ENCODE assay signal across 20 cellular contexts in genomic region chr1:17885663-17886062, GRCh38.
A peak's percentile ranks its signal among the peaks of the same experiment; 100 is the strongest.
DNase-seq lines count a peak whose midpoint lies in the region; ATAC-seq and TF ChIP-seq lines count a peak whose summit lies in the region.
"Had no signal": no experiment of that assay in that cellular context is flagged by ENCODE, and none has a peak within 500 bp of the region (broad histone marks: within the 10 kb centered on the region; RNA-seq: fewer than 3 reads in every experiment).

No MANE protein-coding gene starts in this region.

- no peaks in the 10 kb centered on the region for H3K9me3 ChIP-seq in HEK293 (ENCODE audit: control insufficient read depth, insufficient read depth, low read depth, low read length)
- no peaks in the 10 kb centered on the region for H3K9me3 ChIP-seq in spleen
- H3K9me3 ChIP-seq in CD4-positive, alpha-beta memory T cell (ENCODE audit: control insufficient read depth in 1 of 2, low read length in 2 of 2), result no peaks in the 10 kb centered on the region
- H3K9me3 ChIP-seq: BE2C, BLaER1, Caco-2 had no signal

- H3K4me1 Mint-ChIP-seq in CD4-positive, alpha-beta memory T cell, result no peaks in the 10 kb centered on the region
- H3K4me1 Mint-ChIP-seq: CD14-positive monocyte had no signal

- ATAC-seq in GM18519 (IDR thresholded peaks at IDR 0.05; ENCODE audit: low FRiP score, unreplicated experiment) (no peak), HG02870 (IDR thresholded peaks at IDR 0.05; ENCODE audit: unreplicated experiment) (no peak)
- ATAC-seq: CD8-positive, alpha-beta T cell; GM12878 had no signal

- intact Hi-C loops in spleen (cut with DNase I; ENCODE audit: low total_unique reads), result no loop called here
- intact Hi-C loops in CD4-positive, alpha-beta memory T cell (cut with micrococcal nuclease), result no loop called here

- WGBS in spleen, 5 donors, result 57 to 91% (median 80%) methylated on average over 5 of the region's 5 CpGs

- POLR2A ChIA-PET in HEK293 (lab: Yijun Ruan, JAX), result no interaction called here
- POLR2A ChIA-PET in CD4-positive, alpha-beta memory T cell (lab: Charles Lee; ENCODE audit: partially characterized antibody), result no interaction called here

- peak; percentile 45 for DNase-seq in coronary artery (ENCODE audit: low spot score)
- peak; percentile 14 for DNase-seq in islet precursor cell
- peak; percentile 9 for DNase-seq in spleen
- DNase-seq in CD4-positive, alpha-beta memory T cell, result no peak
- DNase-seq in Kasumi-1 (lab: John Stamatoyannopoulos, UW), result no peak
- DNase-seq: 8988T; ACHN; BE2C; C1 segment of cervical spinal cord; Caco-2; Calu3; CD4-positive, CD25-positive, alpha-beta regulatory T cell; CD8-positive, alpha-beta T cell; DMS79 treated with DMSO at 0.1 percent for 48 hours had no signal

- peaks cover 0 to 62% (median 10%) of the 10 kb centered on the region in 7 donors for H3K27me3 ChIP-seq in spleen (replicated peaks in 1 of 7)
- no peaks in the 10 kb centered on the region for H3K27me3 ChIP-seq in CD4-positive, alpha-beta memory T cell (ENCODE audit: insufficient read depth, low read length)
- H3K27me3 ChIP-seq: BE2C, BLaER1 had no signal

- H3K36me3 ChIP-seq in HEK293 (ENCODE audit: control insufficient read depth in 2 of 2, insufficient read depth in 1 of 2, low read length in 2 of 2) (no peaks in the 10 kb centered on the region), spleen (no peaks in the 10 kb centered on the region)
- H3K36me3 ChIP-seq in CD4-positive, alpha-beta memory T cell (ENCODE audit: insufficient read depth, low read length), result no peaks in the 10 kb centered on the region
- H3K36me3 ChIP-seq: BE2C, BLaER1 had no signal

- H3K4me3 Mint-ChIP-seq in CD4-positive, alpha-beta memory T cell, result no peak overlapping the region
- H3K4me3 Mint-ChIP-seq: CD14-positive monocyte; CD4-positive, CD25-positive, alpha-beta regulatory T cell; CD8-positive, alpha-beta T cell had no signal

- no peaks in the 10 kb centered on the region for H3K36me3 Mint-ChIP-seq in CD4-positive, alpha-beta memory T cell
- H3K36me3 Mint-ChIP-seq: CD14-positive monocyte; CD4-positive, CD25-positive, alpha-beta regulatory T cell; CD8-positive, alpha-beta T cell had no signal

- CTCF ChIA-PET in HEK293 (lab: Yijun Ruan, JAX), result no interaction called here
- CTCF ChIA-PET in CD4-positive, alpha-beta memory T cell (lab: Charles Lee; ENCODE audit: partially characterized antibody), result no interaction called here

- TF ChIP-seq CTCF in HEK293 (tag by site-specific recombination; IDR thresholded peaks at IDR 0.05), result no peak
- TF ChIP-seq CTCF in coronary artery (IDR thresholded peaks at IDR 0.05), result no peak
- no peak for TF ChIP-seq CTCF in spleen (IDR thresholded peaks at IDR 0.05 in 8 of 11, conservative IDR thresholded peaks at IDR 0.05 in 3 of 11)

- no peak for TF ChIP-seq POLR2A in spleen (IDR thresholded peaks at IDR 0.05)

- H3K27ac Mint-ChIP-seq in CD4-positive, alpha-beta memory T cell, result no peak overlapping the region
- H3K27ac Mint-ChIP-seq: CD4-positive, CD25-positive, alpha-beta regulatory T cell; CD8-positive, alpha-beta T cell had no signal

- H3K4me3 ChIP-seq in HEK293 (ENCODE audit: low read depth, low read length) (no peak overlapping the region), coronary artery (no peak overlapping the region), spleen (no peak overlapping the region)
- H3K4me3 ChIP-seq in CD4-positive, alpha-beta memory T cell (ENCODE audit: low read length in 2 of 2), result no peak overlapping the region
- H3K4me3 ChIP-seq: BLaER1, GM12878 had no signal

- H3K4me1 ChIP-seq in HEK293 (ENCODE audit: control insufficient read depth, insufficient read depth, low read length), result no peaks in the 10 kb centered on the region
- H3K4me1 ChIP-seq in spleen, result no peaks in the 10 kb centered on the region
- H3K4me1 ChIP-seq in CD4-positive, alpha-beta memory T cell (ENCODE audit: insufficient read depth, low read length), result no peaks in the 10 kb centered on the region
- H3K4me1 ChIP-seq: BE2C, BLaER1, Caco-2 had no signal

- peaks cover 7 to 15% of the 10 kb centered on the region in 2 donors for H3K27me3 Mint-ChIP-seq in CD4-positive, alpha-beta memory T cell

- peaks cover 0 to 3% (median 0%) of the 10 kb centered on the region in 8 donors for H3K9me3 Mint-ChIP-seq in CD4-positive, alpha-beta memory T cell
- H3K9me3 Mint-ChIP-seq: CD8-positive, alpha-beta T cell had no signal

- H3K27ac ChIP-seq in HEK293 (ENCODE audit: extremely low read depth, low read depth, low read length), result no peak overlapping the region
- H3K27ac ChIP-seq in coronary artery, result no peak overlapping the region
- no peak overlapping the region for H3K27ac ChIP-seq in spleen
- H3K27ac ChIP-seq in CD4-positive, alpha-beta memory T cell (ENCODE audit: low read depth, low read length), result no peak overlapping the region
- H3K27ac ChIP-seq: BLaER1 had no signal

TF ChIP-seq in HEK293, 187 proteins besides CTCF, POLR2A, EP300 and RAD21 (continues in another document):
- no peak for TF ChIP-seq ZNF266 (tag by site-specific recombination; IDR thresholded peaks at IDR 0.05; ENCODE audit: low read depth)
- TF ChIP-seq ZEB2 (tag by site-specific recombination; IDR thresholded peaks at IDR 0.05), result no peak
- peak; percentile 42 for TF ChIP-seq ZFHX2 (tag by site-specific recombination; conservative IDR thresholded peaks at IDR 0.05)
- TF ChIP-seq, protein P1, sequence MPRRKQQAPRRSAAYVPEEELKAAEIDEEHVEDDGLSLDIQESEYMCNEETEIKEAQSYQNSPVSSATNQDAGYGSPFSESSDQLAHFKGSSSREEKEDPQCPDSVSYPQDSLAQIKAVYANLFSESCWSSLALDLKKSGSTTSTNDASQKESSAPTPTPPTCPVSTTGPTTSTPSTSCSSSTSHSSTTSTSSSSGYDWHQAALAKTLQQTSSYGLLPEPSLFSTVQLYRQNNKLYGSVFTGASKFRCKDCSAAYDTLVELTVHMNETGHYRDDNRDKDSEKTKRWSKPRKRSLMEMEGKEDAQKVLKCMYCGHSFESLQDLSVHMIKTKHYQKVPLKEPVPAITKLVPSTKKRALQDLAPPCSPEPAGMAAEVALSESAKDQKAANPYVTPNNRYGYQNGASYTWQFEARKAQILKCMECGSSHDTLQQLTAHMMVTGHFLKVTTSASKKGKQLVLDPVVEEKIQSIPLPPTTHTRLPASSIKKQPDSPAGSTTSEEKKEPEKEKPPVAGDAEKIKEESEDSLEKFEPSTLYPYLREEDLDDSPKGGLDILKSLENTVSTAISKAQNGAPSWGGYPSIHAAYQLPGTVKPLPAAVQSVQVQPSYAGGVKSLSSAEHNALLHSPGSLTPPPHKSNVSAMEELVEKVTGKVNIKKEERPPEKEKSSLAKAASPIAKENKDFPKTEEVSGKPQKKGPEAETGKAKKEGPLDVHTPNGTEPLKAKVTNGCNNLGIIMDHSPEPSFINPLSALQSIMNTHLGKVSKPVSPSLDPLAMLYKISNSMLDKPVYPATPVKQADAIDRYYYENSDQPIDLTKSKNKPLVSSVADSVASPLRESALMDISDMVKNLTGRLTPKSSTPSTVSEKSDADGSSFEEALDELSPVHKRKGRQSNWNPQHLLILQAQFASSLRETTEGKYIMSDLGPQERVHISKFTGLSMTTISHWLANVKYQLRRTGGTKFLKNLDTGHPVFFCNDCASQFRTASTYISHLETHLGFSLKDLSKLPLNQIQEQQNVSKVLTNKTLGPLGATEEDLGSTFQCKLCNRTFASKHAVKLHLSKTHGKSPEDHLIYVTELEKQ (tag by site-specific recombination; IDR thresholded peaks at IDR 0.05; ENCODE audit: borderline replicate concordance), result no peak
- peak; percentile 57; the same call in 1 of the 2 replicates for TF ChIP-seq EGR2 (tag by site-specific recombination; IDR thresholded peaks at IDR 0.05; ENCODE audit: low read depth)
- TF ChIP-seq GLIS1 (tag by site-specific recombination; IDR thresholded peaks at IDR 0.05), result no peak
- TF ChIP-seq ZNF280D (tag by site-specific recombination; IDR thresholded peaks at IDR 0.05), result no peak
- no peak for TF ChIP-seq ZNF214 (tag by site-specific recombination; IDR thresholded peaks at IDR 0.05; ENCODE audit: borderline replicate concordance)
- no peak for TF ChIP-seq SCRT1 (tag by site-specific recombination; IDR thresholded peaks at IDR 0.05; ENCODE audit: borderline replicate concordance)
- no peak for TF ChIP-seq ATF2 (tag by site-specific recombination; IDR thresholded peaks at IDR 0.05; ENCODE audit: low read depth)
- no peak for TF ChIP-seq REPIN1 (tag by site-specific recombination; IDR thresholded peaks at IDR 0.05; ENCODE audit: low read depth)

Comparison
In these comparisons a context has a peak if more than half of its experiments do, and no peak if none do; other contexts are left out.
1. DNase-seq: peak in coronary artery (single experiment), islet precursor cell (single experiment) and spleen (single experiment); none in CD4-positive, alpha-beta memory T cell (0 of 5) and Kasumi-1 (0 of 2).